In genomic region chr4:124432500-124432899, GRCh38 we compare ENCODE assay signal across 19 cellular contexts.
A peak's percentile ranks its signal among the peaks of the same experiment; 100 is the strongest.
DNase-seq lines count a peak whose midpoint lies in the region; ATAC-seq, FAIRE-seq and TF ChIP-seq lines count a peak whose summit lies in the region.
"Had no signal": no experiment of that assay in that cellular context is flagged by ENCODE, and none has a peak within 500 bp of the region (broad histone marks: within the 10 kb centered on the region; RNA-seq: fewer than 3 reads in every experiment).

No MANE protein-coding gene starts in this region.

- H4K20me1 ChIP-seq in astrocyte (ENCODE audit: insufficient read depth, low read length), result no peaks in the 10 kb centered on the region

- TF ChIP-seq POLR2A in gastroesophageal sphincter (IDR thresholded peaks at IDR 0.05), result no peak

- no peak for FAIRE-seq in astrocyte (lab: Jason Lieb, UNC)
- FAIRE-seq: GM19239, islet of Langerhans had no signal

- no peaks in the 10 kb centered on the region for H3K9me3 Mint-ChIP-seq in astrocyte (ENCODE audit: unreplicated experiment)
- H3K9me3 Mint-ChIP-seq: CD4-positive, alpha-beta T cell; endodermal cell had no signal

- no peak overlapping the region for H2AFZ ChIP-seq in astrocyte (ENCODE audit: low read depth, low read length)

- no peaks in the 10 kb centered on the region for H3K27me3 Mint-ChIP-seq in astrocyte (ENCODE audit: low read depth, unreplicated experiment)
- H3K27me3 Mint-ChIP-seq: CD4-positive, alpha-beta T cell had no signal

- H3K4me1 ChIP-seq in astrocyte (ENCODE audit: insufficient read depth, low read length), result peaks cover 5% of the 10 kb centered on the region
- peaks cover 0 to 6% (median 0%) of the 10 kb centered on the region in 3 donors for H3K4me1 ChIP-seq in gastroesophageal sphincter

- TF ChIP-seq CTCF in astrocyte (IDR thresholded peaks at IDR 0.05; ENCODE audit: insufficient read depth, low read depth, low read length) (no peak), fibroblast of the aortic adventitia (IDR thresholded peaks at IDR 0.05; ENCODE audit: insufficient read depth, low read length) (no peak), gastroesophageal sphincter (IDR thresholded peaks at IDR 0.05) (no peak)

- H3K27ac Mint-ChIP-seq in astrocyte (ENCODE audit: unreplicated experiment), result no peak overlapping the region
- H3K27ac Mint-ChIP-seq: CD4-positive, alpha-beta T cell; endodermal cell had no signal

- ATAC-seq in GM18498 (IDR thresholded peaks at IDR 0.05; ENCODE audit: unreplicated experiment) (no peak), gastroesophageal sphincter (no peak)

- H3K4me3 ChIP-seq in astrocyte (ENCODE audit: insufficient read depth, low read depth, low read length) (no peak overlapping the region), fibroblast of the aortic adventitia (ENCODE audit: low read depth, low read length) (no peak overlapping the region), skeletal muscle cell (ENCODE audit: low read depth, low read length) (no peak overlapping the region), gastroesophageal sphincter (no peak overlapping the region)
- H3K4me3 ChIP-seq: ovary had no signal

- no peaks in the 10 kb centered on the region for H3K36me3 Mint-ChIP-seq in astrocyte (ENCODE audit: low read depth, unreplicated experiment)

- peak; percentile 22 for DNase-seq in HS-27A (ENCODE audit: low read depth)
- DNase-seq in astrocyte (ENCODE audit: low read depth), result peak; percentile 72
- DNase-seq in fibroblast of the aortic adventitia (ENCODE audit: low read depth), result peak; percentile 50
- peak; percentile 43 for DNase-seq in skeletal muscle cell (ENCODE audit: low read depth)
- no peak for DNase-seq in C1 segment of cervical spinal cord (lab: John Stamatoyannopoulos, UW)
- DNase-seq in NCI-H526 (lab: John Stamatoyannopoulos, UW), result no peak
- DNase-seq: activated CD8-positive, alpha-beta memory T cell treated with anti-CD3 and anti-CD28 coated beads for 24 hours; activated effector memory CD4-positive, alpha-beta T cell treated with anti-CD3 and anti-CD28 coated beads, Interleukin-2, amount 50 U/mL, for 16 hours; CD4-positive, alpha-beta T cell; endodermal cell; GDM1; NCI-H1930; NCI-H524; ovary; WERI-Rb-1 had no signal

- H3K9me3 ChIP-seq in astrocyte (ENCODE audit: insufficient read depth, low read depth, low read length) (no peaks in the 10 kb centered on the region), gastroesophageal sphincter (no peaks in the 10 kb centered on the region)
- H3K9me3 ChIP-seq: ovary had no signal

- H3K79me2 ChIP-seq in astrocyte (ENCODE audit: insufficient read depth, low read length), result no peaks in the 10 kb centered on the region

- H3K4me1 Mint-ChIP-seq in astrocyte (ENCODE audit: low read depth, unreplicated experiment), result no peaks in the 10 kb centered on the region
- H3K4me1 Mint-ChIP-seq: endodermal cell had no signal

- peak overlapping the region; percentile 3 for H3K4me2 ChIP-seq in astrocyte (ENCODE audit: low read length)

- no peak overlapping the region for H3K4me3 Mint-ChIP-seq in astrocyte (ENCODE audit: unreplicated experiment)
- H3K4me3 Mint-ChIP-seq: CD4-positive, alpha-beta T cell; endodermal cell had no signal

- H3K27me3 ChIP-seq in astrocyte (ENCODE audit: insufficient read depth, low read length), result no peaks in the 10 kb centered on the region
- no peaks in the 10 kb centered on the region for H3K27me3 ChIP-seq in gastroesophageal sphincter
- H3K27me3 ChIP-seq: ovary had no signal

- peak overlapping the region; percentile 55 for H3K27ac ChIP-seq in astrocyte (ENCODE audit: low read depth, low read length)
- H3K27ac ChIP-seq in gastroesophageal sphincter, result no peak overlapping the region
- H3K27ac ChIP-seq: ovary, WERI-Rb-1 had no signal

- 24 to 33% methylated on average over 3 to 4 of the region's 4 CpGs for WGBS in gastroesophageal sphincter (ENCODE audit: low coverage in 1 of 2), 2 donors

- TF ChIP-seq EP300 in gastroesophageal sphincter (IDR thresholded peaks at IDR 0.05), result no peak

- no peak overlapping the region for H3K9ac ChIP-seq in astrocyte (ENCODE audit: low read length)

- no peaks in the 10 kb centered on the region for H3K36me3 ChIP-seq in astrocyte (ENCODE audit: insufficient read depth, low read length)
- H3K36me3 ChIP-seq in gastroesophageal sphincter, result no peaks in the 10 kb centered on the region
- H3K36me3 ChIP-seq: ovary, WERI-Rb-1 had no signal

Comparison
In these comparisons a context has a peak if more than half of its experiments do, and no peak if none do; other contexts are left out.
1. DNase-seq: peak in HS-27A (single experiment), astrocyte (single experiment), fibroblast of the aortic adventitia (single experiment) and skeletal muscle cell (single experiment); none in C1 segment of cervical spinal cord (0 of 14) and NCI-H526 (0 of 2).